10 cellular contexts compared by ENCODE assay signal in genomic region chr12:52232916-52233461, GRCh38. TPM values are rescaled to one million over a fixed set of nuclear protein-coding genes. Genes with fewer than 3 reads are reported as not detected.
A peak's percentile ranks its signal among the peaks of the same experiment; 100 is the strongest.
DNase-seq lines count a peak whose midpoint lies in the region; ATAC-seq and TF ChIP-seq lines count a peak whose summit lies in the region.
"Had no signal": no experiment of that assay in that cellular context is flagged by ENCODE, and none has a peak within 500 bp of the region (broad histone marks: within the 10 kb centered on the region; RNA-seq: fewer than 3 reads in every experiment).

Gene KRT7, plus strand, starts transcription at chr12:52233243. Its CDS starts 54 bp downstream, at chr12:52233297.

- intact Hi-C loops in ascending aorta (cut with DNase I) = no loop called here

- H3K27me3 Mint-ChIP-seq in progenitor cell of endocrine pancreas = peaks cover 58% of the 10 kb centered on the region

- peaks cover 4% of the 10 kb centered on the region for H3K27me3 ChIP-seq in ascending aorta

- H3K4me1 ChIP-seq in ascending aorta = peaks cover 15 to 31% of the 10 kb centered on the region in 2 donors

- peak within 1 kb of the TSS; percentile 19 to 83 for H3K27ac ChIP-seq in ascending aorta

- no peaks in the 10 kb centered on the region for H3K9me3 Mint-ChIP-seq in progenitor cell of endocrine pancreas (ENCODE audit: low read depth)
- H3K9me3 Mint-ChIP-seq: central memory CD8-positive, alpha-beta T cell had no signal

- H3K36me3 ChIP-seq in ascending aorta = no peaks in the 10 kb centered on the region

- H3K4me1 Mint-ChIP-seq in progenitor cell of endocrine pancreas (ENCODE audit: low read depth) = peaks cover 25% of the 10 kb centered on the region
- H3K4me1 Mint-ChIP-seq: central memory CD8-positive, alpha-beta T cell had no signal

- no peak for TF ChIP-seq CTCF in GM13977 (IDR thresholded peaks at IDR 0.05; ENCODE audit: extremely low read depth, insufficient read depth, missing control alignments)
- peak in 1 of 3 experiments; percentile 28 for TF ChIP-seq CTCF in ascending aorta (IDR thresholded peaks at IDR 0.05)
- TF ChIP-seq CTCF in progenitor cell of endocrine pancreas (IDR thresholded peaks at IDR 0.05; ENCODE audit: unreplicated experiment) = no peak

- peak; percentile 17 for DNase-seq in GM13977 (ENCODE audit: low spot score)
- no peak for DNase-seq in ascending aorta (ENCODE audit: low spot score in 2 of 2)
- DNase-seq in progenitor cell of endocrine pancreas (ENCODE audit: low spot score, unreplicated experiment) = no peak
- DNase-seq in HT-29 (ENCODE audit: low spot score) = no peak
- DNase-seq: naive thymus-derived CD4-positive, alpha-beta T cell had no signal

- H3K4me3 ChIP-seq in ascending aorta (peak within 1 kb of the TSS; percentile 5 to 45), iPS-11a (ENCODE audit: low read depth, low read length) (peak within 1 kb of the TSS; percentile 37)

- H3K9me3 ChIP-seq in ascending aorta = no peaks in the 10 kb centered on the region

- no peaks in the 10 kb centered on the region for H3K36me3 Mint-ChIP-seq in progenitor cell of endocrine pancreas (ENCODE audit: insufficient read depth)

- H3K4me3 Mint-ChIP-seq in progenitor cell of endocrine pancreas (ENCODE audit: low read depth) = peak within 1 kb of the TSS; percentile 60
- H3K4me3 Mint-ChIP-seq: central memory CD8-positive, alpha-beta T cell had no signal

- in situ Hi-C loops in GM13977 (cut with MboI; ENCODE audit: low pct_unique_long_range_greater_than_20kb, low sequenced_read_pairs, unreplicated experiment) = no loop called here

- no peak for ATAC-seq in GM21825 (IDR thresholded peaks at IDR 0.05; ENCODE audit: unreplicated experiment)
- ATAC-seq in GM19035 (IDR thresholded peaks at IDR 0.05; ENCODE audit: unreplicated experiment) = no peak
- ATAC-seq in HG03571 (IDR thresholded peaks at IDR 0.05; ENCODE audit: unreplicated experiment) = no peak
- ATAC-seq: naive thymus-derived CD4-positive, alpha-beta T cell had no signal

- peak within 1 kb of the TSS; percentile 17 for H3K27ac Mint-ChIP-seq in progenitor cell of endocrine pancreas
- H3K27ac Mint-ChIP-seq: naive thymus-derived CD4-positive, alpha-beta T cell had no signal

RNA-seq across cellular contexts. Expression of gene KRT7, which starts in this region (rescaled TPM):
- total RNA-seq in ascending aorta (153 TPM), progenitor cell of endocrine pancreas (11.6 and 18.2 TPM in 2 replicates)
- total RNA-seq in HT-29 (2014; rRNA removed; shearing (Covaris generic)) = 3.8 and 11.9 TPM in 2 replicates
